ENCODE assay signal across 20 cellular contexts in genomic region chr14:68492889-68493288, GRCh38.
"Had no signal": no experiment of that assay in that cellular context is flagged by ENCODE, and none has a peak within 500 bp of the region (broad histone marks: within the 10 kb centered on the region; RNA-seq: fewer than 3 reads in every experiment).

No MANE protein-coding gene starts in this region.

- H3K27me3 Mint-ChIP-seq: memory B cell had no signal

- H3K36me3 Mint-ChIP-seq: activated naive CD4-positive, alpha-beta T cell treated with anti-CD3 and anti-CD28 coated beads, Interleukin-2, amount 50 U/mL, for 72 hours; stimulated activated effector memory CD8-positive, alpha-beta T cell treated with anti-CD3 and anti-CD28 coated beads, Interleukin-12 subunit alpha, Interleukin-12 subunit beta, amount 100 ng/mL, for 72 hours had no signal

- ATAC-seq: activated naive CD4-positive, alpha-beta T cell treated with anti-CD3 and anti-CD28 coated beads, Interleukin-2, amount 50 U/mL, for 72 hours; activated T-cell treated with anti-CD3 and anti-CD28 coated beads, Interleukin-2, amount 50 U/mL, for 72 hours; esophagus mucosa; gastrocnemius medialis; right lobe of liver; stimulated activated effector memory CD8-positive, alpha-beta T cell treated with anti-CD3 and anti-CD28 coated beads, Interleukin-12 subunit alpha, Interleukin-12 subunit beta, amount 100 ng/mL, for 72 hours had no signal

- H3K4me1 ChIP-seq: gastrocnemius medialis, uterus had no signal

- H3K4me3 Mint-ChIP-seq: activated T-cell treated with anti-CD3 and anti-CD28 coated beads, Interleukin-2, amount 50 U/mL, for 72 hours; memory B cell; stimulated activated effector memory CD8-positive, alpha-beta T cell treated with anti-CD3 and anti-CD28 coated beads, Interleukin-12 subunit alpha, Interleukin-12 subunit beta, amount 100 ng/mL, for 72 hours; T-helper 1 cell treated with Interleukin-12 subunit alpha and Interleukin-12 subunit beta and Interleukin-4 antibody, amounts not matched to agents 30 μg/mL and 1 μg/mL, for 36 hours had no signal

- H3K27ac ChIP-seq: adrenal gland, gastrocnemius medialis, right lobe of liver, uterus, VCaP had no signal

- H3K36me3 ChIP-seq: adrenal gland, gastrocnemius medialis, right lobe of liver, uterus had no signal

- H3K9me3 Mint-ChIP-seq: memory B cell; stimulated activated effector memory CD8-positive, alpha-beta T cell treated with anti-CD3 and anti-CD28 coated beads, Interleukin-12 subunit alpha, Interleukin-12 subunit beta, amount 100 ng/mL, for 72 hours; T-helper 1 cell treated with Interleukin-12 subunit alpha and Interleukin-12 subunit beta and Interleukin-4 antibody, amounts not matched to agents 30 μg/mL and 1 μg/mL, for 36 hours had no signal

- H3K27ac Mint-ChIP-seq: activated T-cell treated with anti-CD3 and anti-CD28 coated beads, Interleukin-2, amount 50 U/mL, for 72 hours; stimulated activated effector memory CD8-positive, alpha-beta T cell treated with anti-CD3 and anti-CD28 coated beads, Interleukin-12 subunit alpha, Interleukin-12 subunit beta, amount 100 ng/mL, for 72 hours; T-helper 1 cell treated with Interleukin-12 subunit alpha and Interleukin-12 subunit beta and Interleukin-4 antibody, amounts not matched to agents 30 μg/mL and 1 μg/mL, for 36 hours had no signal

- H3K4me3 ChIP-seq: adrenal gland, gastrocnemius medialis, right lobe of liver, uterus had no signal

- H3K9me3 ChIP-seq: adrenal gland, gastrocnemius medialis, right lobe of liver, uterus had no signal

- H3K27me3 ChIP-seq: adrenal gland, gastrocnemius medialis, right lobe of liver, uterus had no signal

- DNase-seq: activated CD4-positive, alpha-beta T cell treated with anti-CD3 and anti-CD28 coated beads, Interleukin-2, amount 50 U/mL, for 4 hours; activated gamma-delta T cell; activated T-cell treated with anti-CD3 and anti-CD28 coated beads, Interleukin-2, amount 50 U/mL, for 72 hours; adrenal gland; cerebellar nuclear complex; cortex of kidney; effector CD4-positive, alpha-beta T cell; gastrocnemius medialis; head of caudate nucleus; right lobe of liver; small intestine; stimulated activated CD4-positive, alpha-beta T cell treated with anti-CD3 and anti-CD28 coated beads, Interleukin-15, amount 100 ng/mL, for 24 hours; stimulated activated CD4-positive, alpha-beta T cell treated with anti-CD3 and anti-CD28 coated beads, Interleukin-4, amount 100 ng/mL, for 24 hours; uterus had no signal
